1 cellular context compared by ENCODE assay signal in genomic region chr9:74952281-74953151, GRCh38.
TF ChIP-seq lines count a peak whose summit lies in the region.

Gene C9orf40, minus strand, starts transcription at chr9:74952912. Its CDS starts 301 bp downstream, at chr9:74952611.

TF ChIP-seq in K562, 482 proteins besides CTCF, POLR2A, EP300 and RAD21 (continued from another document and continues in another):
- TF ChIP-seq E2F1 (CRISPR knock-in tag; IDR thresholded peaks at IDR 0.05) (0 out of 2 replicates have a peak, but pooled peaks have one; percentile 14), HMG20A (CRISPR knock-in tag; conservative IDR thresholded peaks at IDR 0.05) (no peak), SMC3 (conservative IDR thresholded peaks at IDR 0.05; ENCODE audit: insufficient read depth, low read depth, low read length) (no peak), PTBP1 (IDR thresholded peaks at IDR 0.05; ENCODE audit: low read depth, low read length) (no peak), ARID2 (IDR thresholded peaks at IDR 0.05) (no peak), SRSF1 (IDR thresholded peaks at IDR 0.05; ENCODE audit: low read depth, low read length) (no peak), NR2F6 (CRISPR knock-in tag; IDR thresholded peaks at IDR 0.05) (no peak), CHD7 (IDR thresholded peaks at IDR 0.05; ENCODE audit: low read depth, low read length) (no peak), HOXB6 (CRISPR knock-in tag; IDR thresholded peaks at IDR 0.05; ENCODE audit: borderline replicate concordance) (no peak), PRPF4 (IDR thresholded peaks at IDR 0.05; ENCODE audit: insufficient read depth, low read depth, low read length, poor library complexity, severe bottlenecking) (no peak), TSC22D4 (tag; IDR thresholded peaks at IDR 0.05) (no peak), POLR3A (IDR thresholded peaks at IDR 0.05; ENCODE audit: borderline replicate concordance, extremely low read depth, insufficient read depth, insufficient read length) (no peak), ZNF431 (CRISPR knock-in tag; IDR thresholded peaks at IDR 0.05) (0 out of 2 replicates have a peak, but pooled peaks have one; percentile 42), SUPT5H (IDR thresholded peaks at IDR 0.05) (peak; percentile 79), ZNF785 (CRISPR knock-in tag; IDR thresholded peaks at IDR 0.05) (no peak), LEF1 (IDR thresholded peaks at IDR 0.05) (no peak), SFPQ (IDR thresholded peaks at IDR 0.05; ENCODE audit: low read depth, low read length) (no peak), HNRNPL (IDR thresholded peaks at IDR 0.05; ENCODE audit: low read depth, low read length) (peak; percentile 79; the same call in 1 of the 2 replicates), NR4A1 (CRISPR knock-in tag; IDR thresholded peaks at IDR 0.05) (no peak), NR4A1 (tag; IDR thresholded peaks at IDR 0.05) (no peak), ZFPM2 (CRISPR knock-in tag; IDR thresholded peaks at IDR 0.05) (no peak), FOXA3 (CRISPR knock-in tag; conservative IDR thresholded peaks at IDR 0.05 in 1 of 2, IDR thresholded peaks at IDR 0.05 in 1 of 2) (no peak), CREB3L1 (IDR thresholded peaks at IDR 0.05; ENCODE audit: borderline replicate concordance, low read depth) (peak; percentile 63; the same call in 1 of the 2 replicates), ZBTB17 (CRISPR knock-in tag; IDR thresholded peaks at IDR 0.05) (peak; percentile 82), TAF1 (IDR thresholded peaks at IDR 0.05; ENCODE audit: control insufficient read depth, extremely low read depth, insufficient read depth, low read length, severe bottlenecking) (peak; percentile 60), DMBX1 (CRISPR knock-in tag; IDR thresholded peaks at IDR 0.05; ENCODE audit: borderline replicate concordance) (no peak), E2F6 (IDR thresholded peaks at IDR 0.05; ENCODE audit: borderline replicate concordance in 1 of 2, extremely low read depth in 1 of 2, insufficient read depth in 1 of 2, insufficient read length in 1 of 2, low read depth in 1 of 2, low read length in 1 of 2, poor library complexity in 1 of 2, severe bottlenecking in 1 of 2) (peak; percentile 76 to 87), SIN3A (IDR thresholded peaks at IDR 0.05; ENCODE audit: borderline replicate concordance in 2 of 2, control insufficient read depth in 1 of 2, low read depth in 2 of 2, low read length in 2 of 2) (peak in 1 of 2 experiments; percentile 62; a peak in 1 of 4 replicates), ZNF699 (CRISPR knock-in tag; IDR thresholded peaks at IDR 0.05; ENCODE audit: insufficient replicate concordance) (no peak), MCM7 (IDR thresholded peaks at IDR 0.05) (no peak), ZNF282 (CRISPR knock-in tag; IDR thresholded peaks at IDR 0.05) (no peak), GTF2E2 (tag; IDR thresholded peaks at IDR 0.05) (peak; percentile 70), CAMTA2 (CRISPR knock-in tag; conservative IDR thresholded peaks at IDR 0.05) (no peak), RERE (CRISPR knock-in tag; IDR thresholded peaks at IDR 0.05; ENCODE audit: borderline replicate concordance) (no peak), ZNF57 (CRISPR knock-in tag; IDR thresholded peaks at IDR 0.05) (no peak), ZNF174 (CRISPR knock-in tag; IDR thresholded peaks at IDR 0.05) (no peak), CBX1 (IDR thresholded peaks at IDR 0.05; ENCODE audit: low read depth) (no peak), RBM22 (IDR thresholded peaks at IDR 0.05; ENCODE audit: low read depth, low read length, poor library complexity, severe bottlenecking) (peak; percentile 48), CBX3 (IDR thresholded peaks at IDR 0.05; ENCODE audit: borderline replicate concordance in 1 of 2, low read length in 2 of 2) (no peak), MEF2D (tag; conservative IDR thresholded peaks at IDR 0.05; ENCODE audit: low read depth) (no peak)
